Comparison of ENCODE assay signal across 8 cellular contexts in genomic region chr2:162058973-162059668, GRCh38. TPM values are rescaled to one million over a fixed set of nuclear protein-coding genes. Genes with fewer than 3 reads are reported as not detected.
A peak's percentile ranks its signal among the peaks of the same experiment; 100 is the strongest.
DNase-seq lines count a peak whose midpoint lies in the region; ATAC-seq and TF ChIP-seq lines count a peak whose summit lies in the region.

No MANE protein-coding gene starts in this region.

- peaks cover 22% of the 10 kb centered on the region for H3K36me3 Mint-ChIP-seq in activated naive CD8-positive, alpha-beta T cell

- no peaks in the 10 kb centered on the region for H3K27me3 Mint-ChIP-seq in activated naive CD8-positive, alpha-beta T cell

- H3K4me1 ChIP-seq in uterus (no peaks in the 10 kb centered on the region), suprapubic skin (no peaks in the 10 kb centered on the region)

- intact Hi-C loops in uterus (cut with DNase I; ENCODE audit: low total_unique reads), result no loop called here

- peak overlapping the region; percentile 94 for H3K27ac Mint-ChIP-seq in activated naive CD8-positive, alpha-beta T cell

- H3K9me3 ChIP-seq in uterus (no peaks in the 10 kb centered on the region), suprapubic skin (peaks cover 9% of the 10 kb centered on the region)

- peaks cover 88% of the 10 kb centered on the region for H3K4me1 Mint-ChIP-seq in activated naive CD8-positive, alpha-beta T cell (ENCODE audit: low read depth)

- H3K27me3 ChIP-seq in uterus (no peaks in the 10 kb centered on the region), suprapubic skin (no peaks in the 10 kb centered on the region)

- TF ChIP-seq POLR2A in uterus (IDR thresholded peaks at IDR 0.05) (no peak), suprapubic skin (IDR thresholded peaks at IDR 0.05) (no peak)

- H3K27ac ChIP-seq in uterus (no peak overlapping the region), suprapubic skin (no peak overlapping the region)

- no peaks in the 10 kb centered on the region for H3K36me3 ChIP-seq in uterus
- no peaks in the 10 kb centered on the region for H3K36me3 ChIP-seq in suprapubic skin

- ATAC-seq in GM19372 (IDR thresholded peaks at IDR 0.05; ENCODE audit: low read depth, unreplicated experiment) (peak; percentile 80), HG03175 (IDR thresholded peaks at IDR 0.05; ENCODE audit: unreplicated experiment) (peak; percentile 85)

- H3K4me3 Mint-ChIP-seq in activated naive CD8-positive, alpha-beta T cell, result peak overlapping the region; percentile 76

- 86% methylated on average over 8 of the region's 8 CpGs for WGBS in suprapubic skin

- no peak overlapping the region for H3K4me3 ChIP-seq in uterus
- H3K4me3 ChIP-seq in suprapubic skin, result no peak overlapping the region

- DNase-seq in COLO829 (ENCODE audit: low spot score) (peak; percentile 36), hypothalamus (lab: John Stamatoyannopoulos, UW) (no peak), NCI-H2029 (lab: John Stamatoyannopoulos, UW) (no peak), uterus (no peak), suprapubic skin (ENCODE audit: low spot score in 2 of 2) (no peak)

- no peak for TF ChIP-seq EP300 in suprapubic skin (IDR thresholded peaks at IDR 0.05)

- TF ChIP-seq CTCF in uterus (IDR thresholded peaks at IDR 0.05), result no peak
- TF ChIP-seq CTCF in suprapubic skin (IDR thresholded peaks at IDR 0.05), result no peak

- H3K9me3 Mint-ChIP-seq in activated naive CD8-positive, alpha-beta T cell (ENCODE audit: low read depth), result peaks cover 7% of the 10 kb centered on the region

RNA-seq across cellular contexts. Expression of gene DPP4, which starts 14.9 kb away (rescaled TPM):
- total RNA-seq in uterus (10 to 100 TPM in 1 of 4 donors, 1 to 10 TPM in 3; 1.8 to 36.3 (median 5.0) TPM), suprapubic skin (1 to 10 TPM; 1.6 to 5.3 (median 3.8) TPM)
